ENCODE assay signal across 9 cellular contexts in the genomic region with DNA sequence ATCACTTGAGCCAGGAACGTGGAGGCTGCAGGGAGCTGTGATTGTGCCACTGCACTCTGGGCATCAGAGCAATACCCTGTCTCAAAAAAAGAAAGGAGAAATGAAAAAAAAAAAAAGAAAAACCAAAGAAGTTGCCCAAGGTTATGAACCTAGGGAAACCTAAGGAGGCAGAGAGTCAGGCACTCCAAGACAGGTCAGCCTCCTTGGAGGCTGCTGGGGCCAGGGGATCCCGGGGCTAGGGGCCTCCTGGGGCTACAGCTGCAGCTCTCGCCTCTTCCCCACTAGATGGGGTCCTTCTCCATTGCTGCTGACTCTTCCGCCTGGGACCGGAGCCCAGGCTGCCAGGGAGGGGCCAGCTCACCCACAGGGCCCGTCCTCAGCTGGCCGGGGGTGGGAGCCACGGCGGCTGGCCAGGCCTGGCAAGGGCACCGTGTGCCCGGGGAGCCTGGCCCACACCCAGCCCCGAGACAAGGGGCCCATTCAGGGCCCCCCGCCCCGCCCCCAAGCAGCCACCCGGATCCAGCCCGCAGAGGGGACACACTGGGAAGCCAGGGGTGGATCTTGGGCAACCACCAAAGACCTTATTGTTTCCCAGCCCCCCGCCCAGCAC. TPM values are rescaled to one million over a fixed set of nuclear protein-coding genes. Genes with fewer than 3 reads are reported as not detected.
DNase-seq lines count a peak whose midpoint lies in the region; ATAC-seq and TF ChIP-seq lines count a peak whose summit lies in the region.
"Had no signal": no experiment of that assay in that cellular context is flagged by ENCODE, and none has a peak within 500 bp of the region (broad histone marks: within the 10 kb centered on the region; RNA-seq: fewer than 3 reads in every experiment).

No MANE protein-coding gene starts in this region.

- H3K9me3 Mint-ChIP-seq in CD8-positive, alpha-beta T cell, result no peaks in the 10 kb centered on the region

- DNase-seq in CD8-positive, alpha-beta T cell, result no peak
- DNase-seq in HuH-7 (ENCODE audit: low spot score) (peak; percentile 98), SW480 (ENCODE audit: low spot score) (peak; percentile 88), fibroblast of the aortic adventitia (ENCODE audit: low read depth) (peak; percentile 69), nucleus accumbens (lab: John Stamatoyannopoulos, UW) (peak; percentile 50 to 98 (median 93)), retina (no peak), SIG-M5 (lab: John Stamatoyannopoulos, UW) (no peak)
- DNase-seq in activated naive CD4-positive, alpha-beta T cell treated with Interleukin-2 at 50 U/mL for 16 hours, result no peak

- no peaks in the 10 kb centered on the region for H3K9me3 ChIP-seq in CD8-positive, alpha-beta T cell (ENCODE audit: low read length)

- intact Hi-C loops in CD8-positive, alpha-beta T cell (cut with DNase I, micrococcal nuclease), result no loop called here

- no peak for ATAC-seq in CD8-positive, alpha-beta T cell

- H3K4me1 ChIP-seq in CD8-positive, alpha-beta T cell (ENCODE audit: insufficient read depth, low read length), result peaks cover 9% of the 10 kb centered on the region

- CTCF ChIA-PET in CD8-positive, alpha-beta T cell (lab: Charles Lee), result interaction anchor here (1.1 to 11.7 kb wide), 8 partner anchors 11 to 123 kb away, joined by 3 to 211 read pairs (median 4); no protein-coding TSS in a partner anchor

- POLR2A ChIA-PET in CD8-positive, alpha-beta T cell (lab: Charles Lee), result interaction anchor here (0.8 to 1.6 kb wide), 3 partner anchors 12 to 38 kb away, joined by 3 to 6 read pairs (median 4); partner anchors contain the start of gene ZCWPW1

- H3K4me3 Mint-ChIP-seq in CD8-positive, alpha-beta T cell, result no peak overlapping the region

- no peaks in the 10 kb centered on the region for H3K27me3 Mint-ChIP-seq in CD8-positive, alpha-beta T cell (ENCODE audit: low read depth)

- H3K27ac ChIP-seq in CD8-positive, alpha-beta T cell (ENCODE audit: low read depth, low read length), result no peak overlapping the region
- H3K27ac ChIP-seq: HL-60 had no signal

- peaks cover 16% of the 10 kb centered on the region for H3K4me1 Mint-ChIP-seq in CD8-positive, alpha-beta T cell (ENCODE audit: low read depth)

- peaks cover 21% of the 10 kb centered on the region for H3K36me3 ChIP-seq in CD8-positive, alpha-beta T cell (ENCODE audit: insufficient read depth, low read length)

- TF ChIP-seq CTCF in CD8-positive, alpha-beta T cell (IDR thresholded peaks at IDR 0.05), result no peak
- TF ChIP-seq CTCF in fibroblast of the aortic adventitia (IDR thresholded peaks at IDR 0.05; ENCODE audit: insufficient read depth, low read length), result peak; percentile 82

- no peak overlapping the region for H3K4me3 ChIP-seq in CD8-positive, alpha-beta T cell (ENCODE audit: low read depth, low read length)
- H3K4me3 ChIP-seq in fibroblast of the aortic adventitia (ENCODE audit: low read depth, low read length), result no peak overlapping the region

- peak overlapping the region; percentile 32 for H3K27ac Mint-ChIP-seq in CD8-positive, alpha-beta T cell

- no peaks in the 10 kb centered on the region for H3K27me3 ChIP-seq in CD8-positive, alpha-beta T cell (ENCODE audit: insufficient read depth, low read length)

- peaks cover 55% of the 10 kb centered on the region for H3K36me3 Mint-ChIP-seq in CD8-positive, alpha-beta T cell

RNA-seq across cellular contexts. Expression of gene SPACDR, which starts 1.7 kb away (rescaled TPM):
- under 1 TPM in 1 of 2 experiments, not detected in 1; 0.94 TPM for total RNA-seq in CD8-positive, alpha-beta T cell
- total RNA-seq in fibroblast of the aortic adventitia (ENCODE audit: low replicate concordance), result 0.27 TPM in 1 of 2 replicates, not detected in the other

RNA-seq across cellular contexts. Expression of gene TSC22D4, which starts 13.2 kb away (rescaled TPM):
- 10 to 100 TPM; 30.7 to 32.3 TPM for total RNA-seq in CD8-positive, alpha-beta T cell
- 25.6 and 31.6 TPM in 2 replicates for total RNA-seq in fibroblast of the aortic adventitia (ENCODE audit: low replicate concordance)

RNA-seq across cellular contexts. Expression of gene NYAP1, which starts 17.9 kb away (rescaled TPM):
- total RNA-seq in CD8-positive, alpha-beta T cell, result under 1 TPM; 0.33 to 0.38 TPM
- 0.81 and 5.6 TPM in 2 replicates for total RNA-seq in fibroblast of the aortic adventitia (ENCODE audit: low replicate concordance)

RNA-seq across cellular contexts. Expression of gene PPP1R35, which starts 29.5 kb away (rescaled TPM):
- 10 to 100 TPM; 29.4 to 33.5 TPM for total RNA-seq in CD8-positive, alpha-beta T cell
- 8.8 and 9.2 TPM in 2 replicates for total RNA-seq in fibroblast of the aortic adventitia (ENCODE audit: low replicate concordance)

RNA-seq across cellular contexts. Expression of gene MEPCE, which starts 36.2 kb away (rescaled TPM):
- total RNA-seq in CD8-positive, alpha-beta T cell, result 10 to 100 TPM; 69.3 to 73.3 TPM
- total RNA-seq in fibroblast of the aortic adventitia (ENCODE audit: low replicate concordance), result 48.0 and 49.6 TPM in 2 replicates

Comparison
In these comparisons a context has a peak if more than half of its experiments do, and no peak if none do; other contexts are left out.
1. DNase-seq: peak in HuH-7 (single experiment), SW480 (single experiment), fibroblast of the aortic adventitia (single experiment) and nucleus accumbens (56 of 56); none in CD8-positive, alpha-beta T cell (0 of 7), retina (single experiment), SIG-M5 (single experiment) and activated naive CD4-positive, alpha-beta T cell treated with Interleukin-2 at 50 U/mL for 16 hours (single experiment).